ENCODE assay signal across 21 cellular contexts in genomic region chr2:25155401-25155800, GRCh38. TPM values are rescaled to one million over a fixed set of nuclear protein-coding genes. Genes with fewer than 3 reads are reported as not detected.
A peak's percentile ranks its signal among the peaks of the same experiment; 100 is the strongest.
DNase-seq lines count a peak whose midpoint lies in the region; ATAC-seq and TF ChIP-seq lines count a peak whose summit lies in the region.
"Had no signal": no experiment of that assay in that cellular context is flagged by ENCODE, and none has a peak within 500 bp of the region (broad histone marks: within the 10 kb centered on the region; RNA-seq: fewer than 3 reads in every experiment).

No MANE protein-coding gene starts in this region.

- TF ChIP-seq CTCF in Caco-2 (IDR thresholded peaks at IDR 0.05; ENCODE audit: insufficient read depth in 1 of 2, low read depth in 1 of 2, low read length in 1 of 2, severe bottlenecking in 1 of 2, unreplicated experiment in 1 of 2) (no peak), lower lobe of right lung (IDR thresholded peaks at IDR 0.05) (no peak)

- H3K4me2 ChIP-seq in BLaER1, result peak overlapping the region; percentile 64; the same call in 1 of the 2 replicates

- H3K27me3 ChIP-seq in BLaER1, result no peaks in the 10 kb centered on the region
- no peaks in the 10 kb centered on the region for H3K27me3 ChIP-seq in Caco-2 (replicated peaks; ENCODE audit: control insufficient read depth, insufficient read depth, low read length)
- no peaks in the 10 kb centered on the region for H3K27me3 ChIP-seq in lower lobe of right lung (ENCODE audit: low read depth)
- H3K27me3 ChIP-seq: BLaER1 treated with 17β-estradiol and CSF1 and Interleukin-3, amounts not matched to agents 10 nM and 100 nM had no signal

- no peak for ATAC-seq in lower lobe of right lung
- no peak for ATAC-seq in HG03342 (IDR thresholded peaks at IDR 0.05; ENCODE audit: unreplicated experiment)

- intact Hi-C loops in Caco-2 (cut with micrococcal nuclease; ENCODE audit: unreplicated experiment) (no loop called here), lower lobe of right lung (cut with DNase I) (no loop called here), head of caudate nucleus (cut with DNase I) (no loop called here)

- H3K4me1 ChIP-seq in BLaER1, result peaks cover 25% of the 10 kb centered on the region
- H3K4me1 ChIP-seq in Caco-2, result peaks cover 9% of the 10 kb centered on the region
- H3K4me1 ChIP-seq in lower lobe of right lung, result no peaks in the 10 kb centered on the region
- H3K4me1 ChIP-seq: HAP-1 had no signal

- no peak overlapping the region for H3K4me3 Mint-ChIP-seq in Caco-2 (ENCODE audit: unreplicated experiment)
- H3K4me3 Mint-ChIP-seq: B cell; CD14-positive monocyte; CD4-positive, alpha-beta T cell; CD8-positive, alpha-beta memory T cell; HFFc6 had no signal

- H3K27ac ChIP-seq in BLaER1, result no peak overlapping the region
- H3K27ac ChIP-seq in lower lobe of right lung, result no peak overlapping the region
- H3K27ac ChIP-seq: BLaER1 treated with 17β-estradiol and CSF1 and Interleukin-3, amounts not matched to agents 10 nM and 100 nM had no signal

- POLR2A ChIA-PET in Caco-2 (lab: Charles Lee), result interaction anchor here (0.6 kb wide), 1 partner anchor 210 kb away, joined by 4 read pairs; no protein-coding TSS in a partner anchor

- H3K9me3 ChIP-seq in BLaER1 (no peaks in the 10 kb centered on the region), Caco-2 (no peaks in the 10 kb centered on the region), lower lobe of right lung (no peaks in the 10 kb centered on the region)
- H3K9me3 ChIP-seq: HAP-1 had no signal

- no peak for DNase-seq in Caco-2
- DNase-seq in lower lobe of right lung, result peak; percentile 30
- DNase-seq in hippocampal formation (lab: John Stamatoyannopoulos, UW), result no peak
- no peak for DNase-seq in head of caudate nucleus
- DNase-seq: Calu3; CD4-positive, alpha-beta T cell; DMS53; DMS79 treated with DMSO at 0.1 percent for 48 hours; GF-D8; GOT3; HFFc6 had no signal

- TSS peak; percentile 35 for BruUV-seq in Caco-2 (replicated peaks; lab: Mats Ljungman, UMichigan)

- H3K36me3 Mint-ChIP-seq in Caco-2 (ENCODE audit: insufficient read depth, unreplicated experiment), result peaks cover 10% of the 10 kb centered on the region

- CTCF ChIA-PET in Caco-2 (lab: Charles Lee), result interaction anchor here (0.7 to 1.1 kb wide), 2 partner anchors 11 to 220 kb away, joined by 3 read pairs; no protein-coding TSS in a partner anchor

- H3K4me3 ChIP-seq in BLaER1, result no peak overlapping the region
- no peak overlapping the region for H3K4me3 ChIP-seq in Caco-2 (ENCODE audit: low read depth, low read length)
- no peak overlapping the region for H3K4me3 ChIP-seq in lower lobe of right lung
- H3K4me3 ChIP-seq: BLaER1 treated with 17β-estradiol and CSF1 and Interleukin-3, amounts not matched to agents 10 nM and 100 nM; HAP-1 had no signal

- no peaks in the 10 kb centered on the region for H4K20me1 ChIP-seq in BLaER1
- H4K20me1 ChIP-seq: BLaER1 treated with 17β-estradiol and CSF1 and Interleukin-3, amounts not matched to agents 10 nM and 100 nM had no signal

- H3K4me1 Mint-ChIP-seq in Caco-2 (ENCODE audit: low read depth, unreplicated experiment), result peaks cover 10% of the 10 kb centered on the region

- no peaks in the 10 kb centered on the region for H3K27me3 Mint-ChIP-seq in Caco-2 (ENCODE audit: insufficient read depth, unreplicated experiment)
- H3K27me3 Mint-ChIP-seq: B cell; CD4-positive, alpha-beta T cell had no signal

- no peaks in the 10 kb centered on the region for H3K9me3 Mint-ChIP-seq in Caco-2 (ENCODE audit: unreplicated experiment)
- H3K9me3 Mint-ChIP-seq: CD4-positive, alpha-beta T cell; CD8-positive, alpha-beta memory T cell; HFFc6 had no signal

- H3K27ac Mint-ChIP-seq in Caco-2 (ENCODE audit: unreplicated experiment), result no peak overlapping the region
- H3K27ac Mint-ChIP-seq: B cell; CD4-positive, alpha-beta T cell; HFFc6 had no signal

- no peak overlapping the region for H3K9ac ChIP-seq in BLaER1
- H3K9ac ChIP-seq: BLaER1 treated with 17β-estradiol and CSF1 and Interleukin-3, amounts not matched to agents 10 nM and 100 nM had no signal

- H3K36me3 ChIP-seq in BLaER1, result no peaks in the 10 kb centered on the region
- H3K36me3 ChIP-seq in Caco-2 (ENCODE audit: control insufficient read depth, insufficient read depth, low read length), result no peaks in the 10 kb centered on the region
- H3K36me3 ChIP-seq in lower lobe of right lung, result no peaks in the 10 kb centered on the region
- H3K36me3 ChIP-seq: BLaER1 treated with 17β-estradiol and CSF1 and Interleukin-3, amounts not matched to agents 10 nM and 100 nM; HAP-1 had no signal

RNA-seq across cellular contexts. Expression of gene POMC, which starts 13.0 kb away (rescaled TPM):
- 10.5 and 14.9 TPM in 2 replicates for total RNA-seq in Caco-2 (2022)
- 3.9 TPM for total RNA-seq in lower lobe of right lung
- total RNA-seq: A172, A673, Calu3, G401, HFFc6 had no signal
